Comparison of ENCODE assay signal across 8 cellular contexts in the genomic region with DNA sequence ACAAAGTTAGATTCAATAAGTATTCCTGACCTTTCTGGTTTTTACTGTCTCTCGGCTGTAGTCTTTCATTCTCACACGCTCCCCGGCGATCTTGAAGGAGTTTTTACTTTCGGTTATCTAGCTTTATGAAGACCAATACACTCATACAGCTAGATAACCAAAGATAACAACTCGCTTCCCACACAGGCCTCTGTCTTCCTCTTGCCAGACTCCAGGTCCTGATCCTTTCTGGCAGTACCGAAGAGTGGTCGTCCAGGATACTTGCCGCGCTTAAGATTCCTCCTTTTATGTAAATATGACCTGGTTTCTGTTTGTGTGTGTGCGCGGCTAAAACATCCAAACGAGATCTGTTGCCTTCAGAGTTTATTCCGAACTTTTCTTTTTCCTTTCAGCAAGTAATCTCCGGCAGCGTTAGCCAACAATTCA.
A peak's percentile ranks its signal among the peaks of the same experiment; 100 is the strongest.
DNase-seq lines count a peak whose midpoint lies in the region; ATAC-seq and TF ChIP-seq lines count a peak whose summit lies in the region.

No MANE protein-coding gene starts in this region.

- no peak overlapping the region for H2AK5ac ChIP-seq in neuronal stem cell (ENCODE audit: low read depth, low read length)

- WGBS in GM23248 (ENCODE audit: low coverage in 1 of 2, low lambda C conversion rate in 2 of 2, missing lambda C conversion rate in 2 of 2), 2 experiments = 2 to 5% methylated on average over 16 of the region's 16 CpGs
- WGBS in neuronal stem cell (ENCODE audit: extremely low coverage in 2 of 2, insufficient read length in 2 of 2, insufficient replicate concordance in 1 of 2), 2 donors = no CpG with 5 or more reads among the region's 16 CpGs
- WGBS in body of pancreas, 2 donors = 2 to 3% methylated on average over 16 of the region's 16 CpGs

- no peaks in the 10 kb centered on the region for H3K9me3 ChIP-seq in GM23248 (ENCODE audit: low read depth)
- no peaks in the 10 kb centered on the region for H3K9me3 ChIP-seq in colonic mucosa
- H3K9me3 ChIP-seq in neuronal stem cell (replicated peaks in 1 of 2; ENCODE audit: control insufficient read depth in 2 of 2, insufficient read depth in 1 of 2, low read depth in 1 of 2, low read length in 2 of 2) = no peaks in the 10 kb centered on the region
- no peaks in the 10 kb centered on the region for H3K9me3 ChIP-seq in body of pancreas

- H3F3A ChIP-seq in GM23248 (ENCODE audit: insufficient read depth) = no peaks in the 10 kb centered on the region

- H3K4me2 ChIP-seq in GM23248 (ENCODE audit: unreplicated experiment) (peak overlapping the region; percentile 60), neuronal stem cell (ENCODE audit: insufficient read depth, low read length, poor library complexity, severe bottlenecking) (no peak overlapping the region)

- intact Hi-C loops in colonic mucosa (cut with DNase I) (no loop called here), body of pancreas (cut with DNase I) (no loop called here)

- no peak overlapping the region for H3K4ac ChIP-seq in neuronal stem cell (ENCODE audit: low read length)

- TF ChIP-seq POLR2A in body of pancreas (IDR thresholded peaks at IDR 0.05) = no peak

- no peaks in the 10 kb centered on the region for H3K79me1 ChIP-seq in neuronal stem cell (ENCODE audit: low read depth, low read length)

- H2BK12ac ChIP-seq in neuronal stem cell (ENCODE audit: low read length) = no peak overlapping the region

- H3K4me3 ChIP-seq in GM12875 (ENCODE audit: low read depth, low read length) (peak overlapping the region; percentile 52), GM23248 (peak overlapping the region; percentile 65), colonic mucosa (peak overlapping the region; percentile 24), neuronal stem cell (ENCODE audit: low read length in 2 of 2) (peak overlapping the region in 1 of 2 donors; percentile 55), body of pancreas (no peak overlapping the region)

- DNase-seq in GM23248 = peak; percentile 40
- DNase-seq in NAMALWA (ENCODE audit: low spot score) = peak; percentile 56
- no peak for DNase-seq in colonic mucosa
- DNase-seq in neuronal stem cell (ENCODE audit: low spot score) = no peak
- DNase-seq in body of pancreas = no peak
- DNase-seq in MV-4-11 (lab: John Stamatoyannopoulos, UW) = no peak
- DNase-seq in activated CD4-positive, alpha-beta T cell treated with anti-CD3 and anti-CD28 coated beads, Interleukin-2, amount 50 U/mL, for 4 hours = no peak

- in situ Hi-C loops in GM23248 (cut with MboI) = no loop called here

- H2BK5ac ChIP-seq in neuronal stem cell (ENCODE audit: low read length) = no peak overlapping the region

- no peaks in the 10 kb centered on the region for H4K20me1 ChIP-seq in GM23248 (ENCODE audit: insufficient read depth)

- H3K9ac ChIP-seq in GM23248 = no peak overlapping the region
- no peak overlapping the region for H3K9ac ChIP-seq in colonic mucosa (ENCODE audit: low read depth in 2 of 2, low read length in 2 of 2)
- no peak overlapping the region for H3K9ac ChIP-seq in neuronal stem cell (ENCODE audit: low read depth, low read length, poor library complexity)

- H3K27me3 ChIP-seq in GM23248 (replicated peaks; ENCODE audit: insufficient read depth) (peaks cover 100% of the 10 kb centered on the region), colonic mucosa (peaks cover 59% of the 10 kb centered on the region), neuronal stem cell (ENCODE audit: control insufficient read depth in 3 of 3, insufficient read depth in 3 of 3, low read depth in 1 of 3, low read length in 3 of 3) (peaks cover 0 to 49% (median 7%) of the 10 kb centered on the region in 3 experiments), body of pancreas (peaks cover 0 to 50% of the 10 kb centered on the region in 2 donors)

- no peak overlapping the region for H3K14ac ChIP-seq in neuronal stem cell (ENCODE audit: low read length)

- H3K9me2 ChIP-seq in GM23248 (ENCODE audit: insufficient read depth) = no peaks in the 10 kb centered on the region

- no peak for ATAC-seq in body of pancreas

- no peak overlapping the region for H2BK120ac ChIP-seq in neuronal stem cell (ENCODE audit: low read depth, low read length)

- no peak overlapping the region for H2BK15ac ChIP-seq in neuronal stem cell (ENCODE audit: low read length)

- H2AFZ ChIP-seq in GM23248 (peak overlapping the region; percentile 53), neuronal stem cell (ENCODE audit: low read length) (peak overlapping the region; percentile 68)

- no peak overlapping the region for H4K8ac ChIP-seq in neuronal stem cell (ENCODE audit: low read depth, low read length)

- H3K18ac ChIP-seq in neuronal stem cell (ENCODE audit: low read length) = no peak overlapping the region

- no peak overlapping the region for H3K23ac ChIP-seq in neuronal stem cell (ENCODE audit: low read depth, low read length, poor library complexity)

- H3K4me1 ChIP-seq in GM23248 (ENCODE audit: insufficient read depth) (0 out of 2 replicates have a peak, but pooled peaks cover 4% of the 10 kb centered on the region), colonic mucosa (no peaks in the 10 kb centered on the region), neuronal stem cell (ENCODE audit: control insufficient read depth in 2 of 2, insufficient read depth in 1 of 2, low read depth in 1 of 2, low read length in 2 of 2) (peaks cover 10 to 49% of the 10 kb centered on the region in 2 donors), body of pancreas (peaks cover 11% of the 10 kb centered on the region)

- TF ChIP-seq CTCF in GM12875 (IDR thresholded peaks at IDR 0.05; ENCODE audit: borderline replicate concordance, insufficient read depth, low read depth, low read length) (no peak), colonic mucosa (IDR thresholded peaks at IDR 0.05) (no peak), body of pancreas (IDR thresholded peaks at IDR 0.05) (no peak)

- H3K27ac ChIP-seq in GM23248 (no peak overlapping the region), colonic mucosa (no peak overlapping the region), neuronal stem cell (replicated peaks; ENCODE audit: low read length) (no peak overlapping the region), body of pancreas (no peak overlapping the region)

- H3K36me3 ChIP-seq in GM23248 (ENCODE audit: low read depth) (no peaks in the 10 kb centered on the region), colonic mucosa (no peaks in the 10 kb centered on the region), neuronal stem cell (replicated peaks in 1 of 2; ENCODE audit: control insufficient read depth in 2 of 2, insufficient read depth in 2 of 2, low read length in 2 of 2) (peaks cover 0 to 7% of the 10 kb centered on the region in 2 donors), body of pancreas (replicated peaks in 1 of 2; ENCODE audit: insufficient read depth in 1 of 2, low read depth in 2 of 2) (no peaks in the 10 kb centered on the region)

- H3K79me2 ChIP-seq in GM23248 (ENCODE audit: insufficient read depth) = no peaks in the 10 kb centered on the region

- no peak overlapping the region for H4K91ac ChIP-seq in neuronal stem cell (ENCODE audit: low read depth, low read length, poor library complexity)

Comparison
In these comparisons a context has a peak if more than half of its experiments do, and no peak if none do; other contexts are left out.
1. H3K4me3 ChIP-seq: peak in GM12875 (single experiment), GM23248 (single experiment) and colonic mucosa (single experiment); none in body of pancreas (0 of 2).
2. DNase-seq: peak in GM23248 (single experiment) and NAMALWA (single experiment); none in colonic mucosa (single experiment), neuronal stem cell (single experiment), body of pancreas (0 of 4), MV-4-11 (single experiment) and activated CD4-positive, alpha-beta T cell treated with anti-CD3 and anti-CD28 coated beads, Interleukin-2, amount 50 U/mL, for 4 hours (0 of 2).